Comparison of ENCODE assay signal across 2 cellular contexts in genomic region chr3:57594576-57594975, GRCh38.
TF ChIP-seq lines count a peak whose summit lies in the region.

No MANE protein-coding gene starts in this region.

TF ChIP-seq in SK-N-SH, 30 proteins besides CTCF, POLR2A, EP300 and RAD21 (continued from another document):
- TF ChIP-seq SMC3 (IDR thresholded peaks at IDR 0.05; ENCODE audit: low read depth, low read length) (no peak), CHD2 (IDR thresholded peaks at IDR 0.05; ENCODE audit: low read length, partially characterized antibody) (no peak), PBX3 (IDR thresholded peaks at IDR 0.05) (no peak), USF2 (IDR thresholded peaks at IDR 0.05; ENCODE audit: borderline replicate concordance, low read depth, low read length) (no peak), ZBTB33 (IDR thresholded peaks at IDR 0.05; ENCODE audit: borderline replicate concordance, low read depth) (no peak), FOSL2 (IDR thresholded peaks at IDR 0.05; ENCODE audit: borderline replicate concordance, low read depth) (no peak), RCOR1 (IDR thresholded peaks at IDR 0.05; ENCODE audit: low read length) (no peak), SIN3A (IDR thresholded peaks at IDR 0.05; ENCODE audit: borderline replicate concordance, low read depth, low read length) (no peak), GATA2 (CRISPR knock-in tag; IDR thresholded peaks at IDR 0.05) (no peak), POLR2AphosphoS5 (IDR thresholded peaks at IDR 0.05; ENCODE audit: low read depth, low read length) (no peak), MEF2A (IDR thresholded peaks at IDR 0.05; ENCODE audit: borderline replicate concordance, low read depth) (no peak)

TF ChIP-seq in SK-N-SH treated with all-trans-retinoic acid at 6 μM for 48 hours, 23 proteins besides CTCF, POLR2A, EP300 and RAD21 (continued from another document):
- TF ChIP-seq TSHZ2 (CRISPR knock-in tag; IDR thresholded peaks at IDR 0.05) (no peak), PATZ1 (CRISPR knock-in tag; IDR thresholded peaks at IDR 0.05; ENCODE audit: borderline replicate concordance) (no peak), CREB5 (CRISPR knock-in tag; IDR thresholded peaks at IDR 0.05; ENCODE audit: low read depth) (no peak), ISL1 (CRISPR knock-in tag; IDR thresholded peaks at IDR 0.05) (no peak), TOX (CRISPR knock-in tag; IDR thresholded peaks at IDR 0.05; ENCODE audit: borderline replicate concordance) (no peak), ZFP3 (CRISPR knock-in tag; IDR thresholded peaks at IDR 0.05) (no peak), ESRRG (CRISPR knock-in tag; IDR thresholded peaks at IDR 0.05) (no peak), RARB (CRISPR knock-in tag; IDR thresholded peaks at IDR 0.05) (no peak), ZFP30 (CRISPR knock-in tag; IDR thresholded peaks at IDR 0.05) (no peak), POU6F1 (CRISPR knock-in tag; IDR thresholded peaks at IDR 0.05; ENCODE audit: borderline replicate concordance, low read depth) (no peak), SNAI2 (CRISPR knock-in tag; IDR thresholded peaks at IDR 0.05) (no peak), ZNF8 (CRISPR knock-in tag; IDR thresholded peaks at IDR 0.05) (no peak), PPARA (CRISPR knock-in tag; IDR thresholded peaks at IDR 0.05; ENCODE audit: borderline replicate concordance) (no peak), CSDC2 (CRISPR knock-in tag; IDR thresholded peaks at IDR 0.05) (no peak), OSR1 (CRISPR knock-in tag; IDR thresholded peaks at IDR 0.05) (no peak)
